Comparison of ENCODE assay signal across 8 cellular contexts in genomic region chr11:14499560-14500180, GRCh38. TPM values are rescaled to one million over a fixed set of nuclear protein-coding genes. Genes with fewer than 3 reads are reported as not detected.
DNase-seq lines count a peak whose midpoint lies in the region; ATAC-seq, FAIRE-seq and TF ChIP-seq lines count a peak whose summit lies in the region.

A gene with protein sequence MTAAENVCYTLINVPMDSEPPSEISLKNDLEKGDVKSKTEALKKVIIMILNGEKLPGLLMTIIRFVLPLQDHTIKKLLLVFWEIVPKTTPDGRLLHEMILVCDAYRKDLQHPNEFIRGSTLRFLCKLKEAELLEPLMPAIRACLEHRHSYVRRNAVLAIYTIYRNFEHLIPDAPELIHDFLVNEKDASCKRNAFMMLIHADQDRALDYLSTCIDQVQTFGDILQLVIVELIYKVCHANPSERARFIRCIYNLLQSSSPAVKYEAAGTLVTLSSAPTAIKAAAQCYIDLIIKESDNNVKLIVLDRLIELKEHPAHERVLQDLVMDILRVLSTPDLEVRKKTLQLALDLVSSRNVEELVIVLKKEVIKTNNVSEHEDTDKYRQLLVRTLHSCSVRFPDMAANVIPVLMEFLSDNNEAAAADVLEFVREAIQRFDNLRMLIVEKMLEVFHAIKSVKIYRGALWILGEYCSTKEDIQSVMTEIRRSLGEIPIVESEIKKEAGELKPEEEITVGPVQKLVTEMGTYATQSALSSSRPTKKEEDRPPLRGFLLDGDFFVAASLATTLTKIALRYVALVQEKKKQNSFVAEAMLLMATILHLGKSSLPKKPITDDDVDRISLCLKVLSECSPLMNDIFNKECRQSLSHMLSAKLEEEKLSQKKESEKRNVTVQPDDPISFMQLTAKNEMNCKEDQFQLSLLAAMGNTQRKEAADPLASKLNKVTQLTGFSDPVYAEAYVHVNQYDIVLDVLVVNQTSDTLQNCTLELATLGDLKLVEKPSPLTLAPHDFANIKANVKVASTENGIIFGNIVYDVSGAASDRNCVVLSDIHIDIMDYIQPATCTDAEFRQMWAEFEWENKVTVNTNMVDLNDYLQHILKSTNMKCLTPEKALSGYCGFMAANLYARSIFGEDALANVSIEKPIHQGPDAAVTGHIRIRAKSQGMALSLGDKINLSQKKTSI (minus strand): TSS chr11:14499811. CDS start chr11:14498928, 883 bp downstream.

- intact Hi-C loops in adrenal gland (cut with DNase I) = no loop called here
- intact Hi-C loops in left ventricle myocardium inferior (cut with micrococcal nuclease) = no loop called here
- intact Hi-C loops in prostate gland (cut with DNase I) = no loop called here

- H3K36me3 ChIP-seq in adrenal gland (replicated peaks in 1 of 2) = peaks cover 0 to 32% of the 10 kb centered on the region in 2 donors
- H3K36me3 ChIP-seq in left ventricle myocardium inferior = peaks cover 44% of the 10 kb centered on the region
- no peaks in the 10 kb centered on the region for H3K36me3 ChIP-seq in prostate gland
- H3K36me3 ChIP-seq in urinary bladder (ENCODE audit: insufficient read depth) = peaks cover 2% of the 10 kb centered on the region

- H3K4me3 ChIP-seq in adrenal gland (peak within 1 kb of the TSS; percentile 53 to 91 (median 88)), left ventricle myocardium inferior (peak within 1 kb of the TSS; percentile 83), prostate gland (peak within 1 kb of the TSS; percentile 71 to 88), urinary bladder (ENCODE audit: low read depth, low read length) (peak within 1 kb of the TSS; percentile 84)

- WGBS in adrenal gland, 4 donors = 0 to 2% (median 1%) methylated on average over 12 to 37 of the region's 37 CpGs
- under 1% methylated on average over 34 of the region's 37 CpGs for WGBS in prostate gland
- under 1% methylated on average over 37 of the region's 37 CpGs for WGBS in urinary bladder

- H3K9me3 ChIP-seq in adrenal gland (replicated peaks in 1 of 3) (peaks cover 0 to 2% (median 0%) of the 10 kb centered on the region in 3 donors), left ventricle myocardium inferior (replicated peaks) (no peaks in the 10 kb centered on the region), prostate gland (no peaks in the 10 kb centered on the region)

- peak; percentile 92 for ATAC-seq in HG02852 (IDR thresholded peaks at IDR 0.05; ENCODE audit: unreplicated experiment)

- H3K27ac ChIP-seq in adrenal gland = peak within 1 kb of the TSS; percentile 67 to 93 (median 88)
- peak within 1 kb of the TSS; percentile 92 for H3K27ac ChIP-seq in left ventricle myocardium inferior (replicated peaks)
- peak within 1 kb of the TSS; percentile 89 to 90 for H3K27ac ChIP-seq in prostate gland
- H3K27ac ChIP-seq in urinary bladder (ENCODE audit: low read depth) = peak within 1 kb of the TSS; percentile 93

- peak; percentile 99 for FAIRE-seq in GM12892 (lab: Jason Lieb, UNC)

- TF ChIP-seq CTCF in adrenal gland (IDR thresholded peaks at IDR 0.05) (no peak), left ventricle myocardium inferior (IDR thresholded peaks at IDR 0.05; ENCODE audit: borderline replicate concordance) (no peak), prostate gland (IDR thresholded peaks at IDR 0.05) (peak in 1 of 4 experiments; percentile 17)

- peak; percentile 69 for DNase-seq in GM12892 (ENCODE audit: insufficient read length)
- peak; percentile 89 for DNase-seq in NCI-H146 (lab: John Stamatoyannopoulos, UW)
- peak; percentile 83 to 96 (median 89) for DNase-seq in T-helper 1 cell
- DNase-seq in adrenal gland = peak; percentile 94 to 97 (median 95)
- peak; percentile 92 for DNase-seq in left ventricle myocardium inferior
- peak; percentile 94 for DNase-seq in prostate gland (ENCODE audit: low spot score)

- H3K27me3 ChIP-seq in adrenal gland (no peaks in the 10 kb centered on the region), left ventricle myocardium inferior (ENCODE audit: low read depth) (no peaks in the 10 kb centered on the region), prostate gland (replicated peaks; ENCODE audit: insufficient read depth) (no peaks in the 10 kb centered on the region)

- H3K4me1 ChIP-seq in adrenal gland (replicated peaks in 1 of 2) (peaks cover 0 to 26% of the 10 kb centered on the region in 2 donors), left ventricle myocardium inferior (peaks cover 49% of the 10 kb centered on the region), prostate gland (replicated peaks) (no peaks in the 10 kb centered on the region), urinary bladder (ENCODE audit: insufficient read depth) (no peaks in the 10 kb centered on the region)

- TF ChIP-seq POLR2A in GM12892 (IDR thresholded peaks at IDR 0.05; ENCODE audit: low read depth, low read length) (peak; percentile 98), adrenal gland (IDR thresholded peaks at IDR 0.05) (peak; percentile 78 to 95), prostate gland (IDR thresholded peaks at IDR 0.05) (peak; percentile 92)

RNA-seq across cellular contexts. Expression of the gene that starts here (rescaled TPM):
- 106 TPM for polyA plus RNA-seq in GM12892 (2012; ENCODE audit: missing spikeins)
- total RNA-seq in adrenal gland = 100 to 1,000 TPM in 2 of 8 donors, 10 to 100 TPM in 6; 77.6 to 110 (median 87.4) TPM
- polyA plus RNA-seq in adrenal gland = 100 to 1,000 TPM in 1 of 3 donors, 10 to 100 TPM in 2; 45.2 to 105 (median 56.5) TPM
- total RNA-seq in left ventricle myocardium inferior = 45.8 TPM
- total RNA-seq in prostate gland = 100 to 1,000 TPM in 1 of 2 donors, 10 to 100 TPM in 1; 77.7 to 145 TPM
- 258 TPM for total RNA-seq in urinary bladder
- polyA plus RNA-seq in urinary bladder = 58.2 TPM

Comparison
In these comparisons a context has a peak if more than half of its experiments do, and no peak if none do; other contexts are left out.
1. Peak in every context shown above with its lines: DNase-seq, ATAC-seq, H3K4me3 ChIP-seq and H3K27ac ChIP-seq.